Comparison of ENCODE assay signal across 16 cellular contexts in genomic region chr15:32698773-32699390, GRCh38. TPM values are rescaled to one million over a fixed set of nuclear protein-coding genes. Genes with fewer than 3 reads are reported as not detected.
"Had no signal": no experiment of that assay in that cellular context is flagged by ENCODE, and none has a peak within 500 bp of the region (broad histone marks: within the 10 kb centered on the region; RNA-seq: fewer than 3 reads in every experiment).

No MANE protein-coding gene starts in this region.

- H3K9me3 ChIP-seq: left ventricle myocardium inferior, mucosa of descending colon, suprapubic skin had no signal

- H3K36me3 ChIP-seq: left ventricle myocardium inferior, suprapubic skin had no signal

- H3K27ac ChIP-seq: left ventricle myocardium inferior, skin epidermis, suprapubic skin had no signal

- H3K4me1 ChIP-seq: left ventricle myocardium inferior, suprapubic skin had no signal

- H3K36me3 Mint-ChIP-seq: natural killer cell, type B pancreatic cell had no signal

- H3K9me3 Mint-ChIP-seq: activated naive CD8-positive, alpha-beta T cell treated with anti-CD3 and anti-CD28 coated beads, Interleukin-2, amount 50 U/mL, for 24 hours; dendritic cell treated with granulocyte-macrophage colony-stimulating factor and Interleukin-4, amounts not matched to agents 40 ng/mL and 50 ng/mL, for 4 days; natural killer cell; stimulated activated naive CD8-positive, alpha-beta T cell treated with anti-CD3 and anti-CD28 coated beads, Interleukin-15, Interleukin-2, amounts not matched to agents 100 ng/mL and 50 ng/mL, for 24 hours; type B pancreatic cell had no signal

- H3K4me3 ChIP-seq: left ventricle myocardium inferior, mucosa of descending colon, skin epidermis, suprapubic skin had no signal

- H3K4me1 Mint-ChIP-seq: activated naive CD8-positive, alpha-beta T cell treated with anti-CD3 and anti-CD28 coated beads, Interleukin-2, amount 50 U/mL, for 24 hours; natural killer cell had no signal

- H3K27me3 Mint-ChIP-seq: type B pancreatic cell had no signal

- H3K27ac Mint-ChIP-seq: activated naive CD8-positive, alpha-beta T cell treated with anti-CD3 and anti-CD28 coated beads, Interleukin-2, amount 50 U/mL, for 24 hours; dendritic cell treated with granulocyte-macrophage colony-stimulating factor and Interleukin-4, amounts not matched to agents 40 ng/mL and 50 ng/mL, for 4 days; natural killer cell; stimulated activated naive CD8-positive, alpha-beta T cell treated with anti-CD3 and anti-CD28 coated beads, Interleukin-15, Interleukin-2, amounts not matched to agents 100 ng/mL and 50 ng/mL, for 24 hours; type B pancreatic cell had no signal

- DNase-seq: activated naive CD4-positive, alpha-beta T cell treated with Interleukin-2 at 50 U/mL for 16 hours; activated naive CD8-positive, alpha-beta T cell treated with anti-CD3 and anti-CD28 coated beads, Interleukin-2, amount 50 U/mL, for 24 hours; activated T-cell treated with anti-CD3 and anti-CD28 coated beads for 4 hours; aorta; effector memory CD4-positive, alpha-beta T cell; kidney; left ventricle myocardium inferior; mucosa of descending colon; natural killer cell; posterior cingulate gyrus had no signal

- H3K4me3 Mint-ChIP-seq: activated naive CD8-positive, alpha-beta T cell treated with anti-CD3 and anti-CD28 coated beads, Interleukin-2, amount 50 U/mL, for 24 hours; dendritic cell treated with granulocyte-macrophage colony-stimulating factor and Interleukin-4, amounts not matched to agents 40 ng/mL and 50 ng/mL, for 4 days; natural killer cell; stimulated activated naive CD8-positive, alpha-beta T cell treated with anti-CD3 and anti-CD28 coated beads, Interleukin-15, Interleukin-2, amounts not matched to agents 100 ng/mL and 50 ng/mL, for 24 hours; type B pancreatic cell had no signal

RNA-seq across cellular contexts. Expression of gene GREM1, which starts 18.9 kb away (rescaled TPM):
- total RNA-seq: natural killer cell; T-helper 2 cell treated with Interferon-gamma antibody and Interleukin-4, amounts not matched to agents 100 ng/mL and 5 ng/mL, for 36 hours had no signal

RNA-seq across cellular contexts. Expression of gene SCG5, which starts 57.4 kb away (rescaled TPM):
- total RNA-seq: left ventricle myocardium inferior, natural killer cell, suprapubic skin had no signal
